Comparison of ENCODE assay signal across 21 cellular contexts in the genomic region with DNA sequence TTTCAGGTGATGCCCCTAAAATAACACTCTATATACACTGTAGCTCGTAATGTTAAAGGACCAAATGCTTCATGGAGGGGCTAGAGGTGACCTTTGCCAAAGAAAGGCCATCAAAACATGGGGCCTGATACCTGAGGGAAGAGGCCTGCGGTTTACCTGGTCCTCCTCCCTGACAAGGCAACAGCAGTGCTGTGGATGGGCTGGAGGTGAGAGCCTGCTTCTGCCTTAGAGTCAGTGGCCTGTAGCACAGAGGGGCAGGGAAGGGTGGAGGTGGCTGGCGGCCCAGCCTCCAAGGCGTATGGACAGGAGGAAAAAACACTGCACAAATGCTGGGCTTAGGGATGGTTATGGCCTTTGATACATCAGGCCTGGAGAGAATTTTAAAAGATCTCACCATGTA.
DNase-seq lines count a peak whose midpoint lies in the region; ATAC-seq, FAIRE-seq and TF ChIP-seq lines count a peak whose summit lies in the region.
"Had no signal": no experiment of that assay in that cellular context is flagged by ENCODE, and none has a peak within 500 bp of the region (broad histone marks: within the 10 kb centered on the region; RNA-seq: fewer than 3 reads in every experiment).

No MANE protein-coding gene starts in this region.

- H3K36me3 ChIP-seq in ACC112 (ENCODE audit: insufficient read depth, low read length) (no peaks in the 10 kb centered on the region), gastroesophageal sphincter (no peaks in the 10 kb centered on the region), rectal smooth muscle tissue (ENCODE audit: control insufficient read depth, insufficient read depth, low read length) (no peaks in the 10 kb centered on the region), spleen (no peaks in the 10 kb centered on the region)
- H3K36me3 ChIP-seq: BE2C had no signal

- peak; percentile 23 for ATAC-seq in gastroesophageal sphincter
- peak; percentile 40 for ATAC-seq in stimulated activated memory B cell treated with anti-CD40 and anti-IgM and Interleukin-4, amounts not matched to agents 10 μg/mL and 1 μg/mL and 100 μg/mL, for 72 hours
- ATAC-seq: GM12878 had no signal

- H3K4me3 Mint-ChIP-seq in stimulated activated memory B cell treated with anti-CD40 and anti-IgM and Interleukin-4, amounts not matched to agents 10 μg/mL and 1 μg/mL and 100 μg/mL, for 72 hours = no peak overlapping the region
- H3K4me3 Mint-ChIP-seq: CD4-positive, CD25-positive, alpha-beta regulatory T cell; CD8-positive, alpha-beta memory T cell had no signal

- H3K27me3 Mint-ChIP-seq in stimulated activated memory B cell treated with anti-CD40 and anti-IgM and Interleukin-4, amounts not matched to agents 10 μg/mL and 1 μg/mL and 100 μg/mL, for 72 hours = no peaks in the 10 kb centered on the region
- H3K27me3 Mint-ChIP-seq: CD4-positive, CD25-positive, alpha-beta regulatory T cell had no signal

- H3K27me3 ChIP-seq in ACC112 (ENCODE audit: insufficient read depth, low read length) (no peaks in the 10 kb centered on the region), gastroesophageal sphincter (no peaks in the 10 kb centered on the region), rectal smooth muscle tissue (ENCODE audit: control insufficient read depth, insufficient read depth, low read length) (no peaks in the 10 kb centered on the region), spleen (replicated peaks in 1 of 7) (no peaks in the 10 kb centered on the region)
- H3K27me3 ChIP-seq: BE2C had no signal

- H3K36me3 Mint-ChIP-seq in stimulated activated memory B cell treated with anti-CD40 and anti-IgM and Interleukin-4, amounts not matched to agents 10 μg/mL and 1 μg/mL and 100 μg/mL, for 72 hours = no peaks in the 10 kb centered on the region
- H3K36me3 Mint-ChIP-seq: CD4-positive, CD25-positive, alpha-beta regulatory T cell; CD8-positive, alpha-beta memory T cell had no signal

- FAIRE-seq in GM19239 (lab: Jason Lieb, UNC) = no peak
- FAIRE-seq: GM12878 had no signal

- no peaks in the 10 kb centered on the region for H3K9me3 ChIP-seq in gastroesophageal sphincter
- H3K9me3 ChIP-seq in spleen = no peaks in the 10 kb centered on the region
- H3K9me3 ChIP-seq: BE2C had no signal

- TF ChIP-seq EP300 in gastroesophageal sphincter (IDR thresholded peaks at IDR 0.05) = no peak

- no peak for TF ChIP-seq CTCF in gastroesophageal sphincter (IDR thresholded peaks at IDR 0.05)
- no peak for TF ChIP-seq CTCF in spleen (IDR thresholded peaks at IDR 0.05 in 8 of 11, conservative IDR thresholded peaks at IDR 0.05 in 3 of 11)

- DNase-seq in spleen (no peak), A172 (ENCODE audit: low spot score) (no peak), GM19239 (ENCODE audit: insufficient read length, low spot score) (no peak)
- DNase-seq: 8988T; ACHN; BE2C; CD4-positive, CD25-positive, alpha-beta regulatory T cell; CD8-positive, alpha-beta memory T cell; COR-L47; DMS 273 treated with DMSO at 0.1 percent for 48 hours; DMS53; DND-41; EL; HCEC 1CT had no signal

- intact Hi-C loops in spleen (cut with DNase I; ENCODE audit: low total_unique reads) = no loop called here

- H3K9ac ChIP-seq in rectal smooth muscle tissue (ENCODE audit: low read length) = no peak overlapping the region
- H3K9ac ChIP-seq: GM23248 had no signal

- H3K4me3 ChIP-seq in ACC112 (ENCODE audit: low read depth, low read length) (no peak overlapping the region), gastroesophageal sphincter (no peak overlapping the region), rectal smooth muscle tissue (ENCODE audit: low read length) (no peak overlapping the region), spleen (no peak overlapping the region)
- H3K4me3 ChIP-seq: GM12878, GM23248 had no signal

- peaks cover 4% of the 10 kb centered on the region for H3K4me1 ChIP-seq in ACC112 (ENCODE audit: control insufficient read depth, insufficient read depth, low read length, unreplicated experiment)
- H3K4me1 ChIP-seq in gastroesophageal sphincter = peaks cover 0 to 21% (median 5%) of the 10 kb centered on the region in 3 donors
- peaks cover 15% of the 10 kb centered on the region for H3K4me1 ChIP-seq in rectal smooth muscle tissue (ENCODE audit: control insufficient read depth, insufficient read depth, low read length)
- no peaks in the 10 kb centered on the region for H3K4me1 ChIP-seq in spleen
- H3K4me1 ChIP-seq: BE2C had no signal

- H3K9me3 Mint-ChIP-seq in stimulated activated memory B cell treated with anti-CD40 and anti-IgM and Interleukin-4, amounts not matched to agents 10 μg/mL and 1 μg/mL and 100 μg/mL, for 72 hours = peaks cover 5% of the 10 kb centered on the region

- no peak for TF ChIP-seq POLR2A in gastroesophageal sphincter (IDR thresholded peaks at IDR 0.05)
- no peak for TF ChIP-seq POLR2A in spleen (IDR thresholded peaks at IDR 0.05)

- peak overlapping the region; percentile 18 for H2AFZ ChIP-seq in ACC112 (ENCODE audit: low read length, unreplicated experiment)
- H2AFZ ChIP-seq: GM23248 had no signal

- no peaks in the 10 kb centered on the region for H3K79me2 ChIP-seq in ACC112 (ENCODE audit: control insufficient read depth, insufficient read depth, low read length, unreplicated experiment)

- no peak overlapping the region for H3K27ac ChIP-seq in ACC112 (ENCODE audit: low read depth, low read length)
- H3K27ac ChIP-seq in gastroesophageal sphincter = peak overlapping the region; percentile 2 to 61 (median 35)
- peak overlapping the region; percentile 62 for H3K27ac ChIP-seq in rectal smooth muscle tissue (ENCODE audit: low read depth, low read length)
- H3K27ac ChIP-seq in spleen = no peak overlapping the region
- H3K27ac ChIP-seq: GM23248, HL-60 had no signal

- H3K27ac Mint-ChIP-seq in stimulated activated memory B cell treated with anti-CD40 and anti-IgM and Interleukin-4, amounts not matched to agents 10 μg/mL and 1 μg/mL and 100 μg/mL, for 72 hours = no peak overlapping the region
- H3K27ac Mint-ChIP-seq: CD4-positive, CD25-positive, alpha-beta regulatory T cell; CD8-positive, alpha-beta memory T cell had no signal

- no peaks in the 10 kb centered on the region for H3K4me1 Mint-ChIP-seq in stimulated activated memory B cell treated with anti-CD40 and anti-IgM and Interleukin-4, amounts not matched to agents 10 μg/mL and 1 μg/mL and 100 μg/mL, for 72 hours
- H3K4me1 Mint-ChIP-seq: CD4-positive, CD25-positive, alpha-beta regulatory T cell; CD8-positive, alpha-beta memory T cell had no signal

- WGBS in gastroesophageal sphincter (ENCODE audit: low coverage in 1 of 2), 2 donors = 30 to 50% methylated on average over 1 of the region's 4 CpGs
- WGBS in spleen, 5 donors = 73 to 87% (median 86%) methylated on average over 4 of the region's 4 CpGs

Comparison
In these comparisons a context has a peak if more than half of its experiments do, and no peak if none do; other contexts are left out.
1. H3K27ac ChIP-seq: peak in gastroesophageal sphincter (4 of 4) and rectal smooth muscle tissue (single experiment); none in ACC112 (single experiment) and spleen (0 of 8).